ENCODE assay signal across 17 cellular contexts in genomic region chr11:118343248-118343647, GRCh38. TPM values are rescaled to one million over a fixed set of nuclear protein-coding genes. Genes with fewer than 3 reads are reported as not detected.
DNase-seq lines count a peak whose midpoint lies in the region; ATAC-seq lines count a peak whose summit lies in the region.
"Had no signal": no experiment of that assay in that cellular context is flagged by ENCODE, and none has a peak within 500 bp of the region (broad histone marks: within the 10 kb centered on the region; RNA-seq: fewer than 3 reads in every experiment).

No MANE protein-coding gene starts in this region.

- peak overlapping the region; percentile 87 for H3K4me3 Mint-ChIP-seq in activated CD8-positive, alpha-beta memory T cell treated with anti-CD3 and anti-CD28 coated beads, Interleukin-2, amount 10 ng/mL, durations not matched to agents 7 days and 5 days
- H3K4me3 Mint-ChIP-seq in T-helper 17 cell: peak overlapping the region; percentile 99
- H3K4me3 Mint-ChIP-seq in stimulated activated naive B cell treated with anti-CD40 and anti-IgM and Interleukin-4, amounts not matched to agents 10 μg/mL and 1 μg/mL and 100 μg/mL, for 72 hours: no peak overlapping the region
- no peak overlapping the region for H3K4me3 Mint-ChIP-seq in stimulated activated memory B cell treated with anti-CD40 and anti-IgM and Interleukin-4, amounts not matched to agents 10 μg/mL and 1 μg/mL and 100 μg/mL, for 72 hours

- peaks cover 66% of the 10 kb centered on the region for H3K4me1 Mint-ChIP-seq in activated CD8-positive, alpha-beta memory T cell treated with anti-CD3 and anti-CD28 coated beads, Interleukin-2, amount 10 ng/mL, durations not matched to agents 7 days and 5 days
- peaks cover 77% of the 10 kb centered on the region for H3K4me1 Mint-ChIP-seq in T-helper 17 cell
- peaks cover 8% of the 10 kb centered on the region in 2 donors for H3K4me1 Mint-ChIP-seq in stimulated activated naive B cell treated with anti-CD40 and anti-IgM and Interleukin-4, amounts not matched to agents 10 μg/mL and 1 μg/mL and 100 μg/mL, for 72 hours
- H3K4me1 Mint-ChIP-seq in stimulated activated memory B cell treated with anti-CD40 and anti-IgM and Interleukin-4, amounts not matched to agents 10 μg/mL and 1 μg/mL and 100 μg/mL, for 72 hours: peaks cover 21% of the 10 kb centered on the region

- no peaks in the 10 kb centered on the region for H3K9me3 ChIP-seq in T-helper 17 cell (ENCODE audit: control insufficient read depth, low read length, poor library complexity, severe bottlenecking)
- H3K9me3 ChIP-seq: A549, heart left ventricle, MG63 had no signal

- H3K9me3 Mint-ChIP-seq in activated CD8-positive, alpha-beta memory T cell treated with anti-CD3 and anti-CD28 coated beads, Interleukin-2, amount 10 ng/mL, durations not matched to agents 7 days and 5 days (ENCODE audit: low read depth): no peaks in the 10 kb centered on the region
- H3K9me3 Mint-ChIP-seq in activated naive CD4-positive, alpha-beta T cell treated with anti-CD3 and anti-CD28 coated beads, Interleukin-2, amount 50 U/mL, for 72 hours: no peaks in the 10 kb centered on the region
- H3K9me3 Mint-ChIP-seq in stimulated activated naive B cell treated with anti-CD40 and anti-IgM and Interleukin-4, amounts not matched to agents 10 μg/mL and 1 μg/mL and 100 μg/mL, for 72 hours: no peaks in the 10 kb centered on the region
- H3K9me3 Mint-ChIP-seq in stimulated activated memory B cell treated with anti-CD40 and anti-IgM and Interleukin-4, amounts not matched to agents 10 μg/mL and 1 μg/mL and 100 μg/mL, for 72 hours: no peaks in the 10 kb centered on the region

- CTCF ChIA-PET in activated CD8-positive, alpha-beta memory T cell treated with anti-CD3 and anti-CD28 coated beads, Interleukin-2, amount 10 ng/mL, durations not matched to agents 7 days and 5 days (lab: Charles Lee): interaction anchor here (1.0 to 2.7 kb wide), 3 partner anchors 119 to 583 kb away, joined by 3 to 11 read pairs (median 5); partner anchors contain the start of gene JAML

- H3K27me3 Mint-ChIP-seq in activated CD8-positive, alpha-beta memory T cell treated with anti-CD3 and anti-CD28 coated beads, Interleukin-2, amount 10 ng/mL, durations not matched to agents 7 days and 5 days: no peaks in the 10 kb centered on the region
- no peaks in the 10 kb centered on the region for H3K27me3 Mint-ChIP-seq in T-helper 17 cell
- H3K27me3 Mint-ChIP-seq in stimulated activated naive B cell treated with anti-CD40 and anti-IgM and Interleukin-4, amounts not matched to agents 10 μg/mL and 1 μg/mL and 100 μg/mL, for 72 hours: peaks cover 23 to 28% of the 10 kb centered on the region in 2 donors
- peaks cover 14% of the 10 kb centered on the region for H3K27me3 Mint-ChIP-seq in stimulated activated memory B cell treated with anti-CD40 and anti-IgM and Interleukin-4, amounts not matched to agents 10 μg/mL and 1 μg/mL and 100 μg/mL, for 72 hours

- ATAC-seq in activated CD8-positive, alpha-beta memory T cell treated with anti-CD3 and anti-CD28 coated beads, Interleukin-2, amount 10 ng/mL, durations not matched to agents 7 days and 5 days: no peak
- ATAC-seq in T-helper 17 cell (peak; percentile 15), GM21723 (IDR thresholded peaks at IDR 0.05; ENCODE audit: unreplicated experiment) (no peak), GM19324 (IDR thresholded peaks at IDR 0.05; ENCODE audit: low FRiP score, unreplicated experiment) (no peak)
- ATAC-seq in activated naive CD4-positive, alpha-beta T cell treated with anti-CD3 and anti-CD28 coated beads, Interleukin-2, amount 50 U/mL, for 72 hours: peak; percentile 44 to 48
- peak; percentile 55 to 57 for ATAC-seq in stimulated activated naive B cell treated with anti-CD40 and anti-IgM and Interleukin-4, amounts not matched to agents 10 μg/mL and 1 μg/mL and 100 μg/mL, for 72 hours (replicated peaks)
- ATAC-seq in stimulated activated memory B cell treated with anti-CD40 and anti-IgM and Interleukin-4, amounts not matched to agents 10 μg/mL and 1 μg/mL and 100 μg/mL, for 72 hours: no peak
- ATAC-seq: A549, esophagus mucosa, heart left ventricle had no signal

- peaks cover 60% of the 10 kb centered on the region for H3K36me3 Mint-ChIP-seq in activated CD8-positive, alpha-beta memory T cell treated with anti-CD3 and anti-CD28 coated beads, Interleukin-2, amount 10 ng/mL, durations not matched to agents 7 days and 5 days
- peaks cover 27% of the 10 kb centered on the region for H3K36me3 Mint-ChIP-seq in T-helper 17 cell (ENCODE audit: low read depth)
- H3K36me3 Mint-ChIP-seq in activated naive CD4-positive, alpha-beta T cell treated with anti-CD3 and anti-CD28 coated beads, Interleukin-2, amount 50 U/mL, for 72 hours: peaks cover 62 to 70% of the 10 kb centered on the region in 2 donors
- H3K36me3 Mint-ChIP-seq in stimulated activated naive B cell treated with anti-CD40 and anti-IgM and Interleukin-4, amounts not matched to agents 10 μg/mL and 1 μg/mL and 100 μg/mL, for 72 hours: no peaks in the 10 kb centered on the region
- H3K36me3 Mint-ChIP-seq in stimulated activated memory B cell treated with anti-CD40 and anti-IgM and Interleukin-4, amounts not matched to agents 10 μg/mL and 1 μg/mL and 100 μg/mL, for 72 hours: no peaks in the 10 kb centered on the region

- DNase-seq in activated CD8-positive, alpha-beta memory T cell treated with anti-CD3 and anti-CD28 coated beads, Interleukin-2, amount 10 ng/mL, durations not matched to agents 7 days and 5 days: peak; percentile 50
- DNase-seq in activated CD8-positive, alpha-beta memory T cell treated with anti-CD3 and anti-CD28 coated beads, Interleukin-2, amount 50 U/mL, for 4 hours: no peak
- DNase-seq in T-helper 17 cell: no peak
- DNase-seq in activated naive CD4-positive, alpha-beta T cell treated with anti-CD3 and anti-CD28 coated beads, Interleukin-2, amount 50 U/mL, for 72 hours (ENCODE audit: low spot score in 2 of 2): peak; percentile 43 to 61
- no peak for DNase-seq in stimulated activated naive B cell treated with anti-CD40 and anti-IgM and Interleukin-4, amounts not matched to agents 10 μg/mL and 1 μg/mL and 100 μg/mL, for 72 hours
- DNase-seq: dermis blood vessel endothelial cell, DMS79 treated with DMSO at 0.1 percent for 48 hours, HCEC 1CT, heart left ventricle, MG63, NCI-H187 treated with DMSO at 0.1 percent for 48 hours, NCI-H524 had no signal

- peak overlapping the region; percentile 97 for H3K27ac Mint-ChIP-seq in activated CD8-positive, alpha-beta memory T cell treated with anti-CD3 and anti-CD28 coated beads, Interleukin-2, amount 10 ng/mL, durations not matched to agents 7 days and 5 days
- H3K27ac Mint-ChIP-seq in T-helper 17 cell: peak overlapping the region; percentile 100
- peak overlapping the region; percentile 92 to 99 for H3K27ac Mint-ChIP-seq in activated naive CD4-positive, alpha-beta T cell treated with anti-CD3 and anti-CD28 coated beads, Interleukin-2, amount 50 U/mL, for 72 hours
- no peak overlapping the region for H3K27ac Mint-ChIP-seq in stimulated activated naive B cell treated with anti-CD40 and anti-IgM and Interleukin-4, amounts not matched to agents 10 μg/mL and 1 μg/mL and 100 μg/mL, for 72 hours
- H3K27ac Mint-ChIP-seq in stimulated activated memory B cell treated with anti-CD40 and anti-IgM and Interleukin-4, amounts not matched to agents 10 μg/mL and 1 μg/mL and 100 μg/mL, for 72 hours: no peak overlapping the region

RNA-seq across cellular contexts. Expression of gene CD3D, which starts 0.7 kb away (rescaled TPM):
- total RNA-seq in activated CD8-positive, alpha-beta memory T cell treated with anti-CD3 and anti-CD28 coated beads, Interleukin-2, amount 10 ng/mL, durations not matched to agents 7 days and 5 days: 100 to 1,000 TPM; 428 to 526 TPM
- total RNA-seq in T-helper 17 cell: 100 to 1,000 TPM; 313 to 354 TPM
- total RNA-seq in activated naive CD4-positive, alpha-beta T cell treated with anti-CD3 and anti-CD28 coated beads, Interleukin-2, amount 50 U/mL, for 72 hours: 100 to 1,000 TPM; 337 to 341 TPM
- total RNA-seq: dermis blood vessel endothelial cell had no signal

RNA-seq across cellular contexts. Expression of gene CD3G, which starts 0.9 kb away (rescaled TPM):
- total RNA-seq in activated CD8-positive, alpha-beta memory T cell treated with anti-CD3 and anti-CD28 coated beads, Interleukin-2, amount 10 ng/mL, durations not matched to agents 7 days and 5 days: 100 to 1,000 TPM; 192 to 218 TPM
- 100 to 1,000 TPM; 156 to 170 TPM for total RNA-seq in T-helper 17 cell
- total RNA-seq in activated naive CD4-positive, alpha-beta T cell treated with anti-CD3 and anti-CD28 coated beads, Interleukin-2, amount 50 U/mL, for 72 hours: 100 to 1,000 TPM in 1 of 2 donors, 10 to 100 TPM in 1; 82.9 to 123 TPM
- total RNA-seq: dermis blood vessel endothelial cell had no signal

RNA-seq across cellular contexts. Expression of gene UBE4A, which starts 16.2 kb away (rescaled TPM):
- 10 to 100 TPM; 43.4 to 47.8 TPM for total RNA-seq in activated CD8-positive, alpha-beta memory T cell treated with anti-CD3 and anti-CD28 coated beads, Interleukin-2, amount 10 ng/mL, durations not matched to agents 7 days and 5 days
- total RNA-seq in T-helper 17 cell: 10 to 100 TPM; 39.4 to 43.5 TPM
- 10 to 100 TPM; 40.6 to 47.8 TPM for total RNA-seq in activated naive CD4-positive, alpha-beta T cell treated with anti-CD3 and anti-CD28 coated beads, Interleukin-2, amount 50 U/mL, for 72 hours

RNA-seq across cellular contexts. Expression of gene CD3E, which starts 38.7 kb away (rescaled TPM):
- 100 to 1,000 TPM; 526 to 535 TPM for total RNA-seq in activated CD8-positive, alpha-beta memory T cell treated with anti-CD3 and anti-CD28 coated beads, Interleukin-2, amount 10 ng/mL, durations not matched to agents 7 days and 5 days
- 100 to 1,000 TPM; 511 to 544 TPM for total RNA-seq in T-helper 17 cell
- 100 to 1,000 TPM; 371 to 455 TPM for total RNA-seq in activated naive CD4-positive, alpha-beta T cell treated with anti-CD3 and anti-CD28 coated beads, Interleukin-2, amount 50 U/mL, for 72 hours
- total RNA-seq: dermis blood vessel endothelial cell had no signal

RNA-seq across cellular contexts. Expression of gene ATP5MG, which starts 58.2 kb away (rescaled TPM):
- total RNA-seq in activated CD8-positive, alpha-beta memory T cell treated with anti-CD3 and anti-CD28 coated beads, Interleukin-2, amount 10 ng/mL, durations not matched to agents 7 days and 5 days: 100 to 1,000 TPM; 278 to 295 TPM
- 100 to 1,000 TPM; 183 to 184 TPM for total RNA-seq in T-helper 17 cell
- total RNA-seq in activated naive CD4-positive, alpha-beta T cell treated with anti-CD3 and anti-CD28 coated beads, Interleukin-2, amount 50 U/mL, for 72 hours: 100 to 1,000 TPM; 231 to 249 TPM

Comparison
In these comparisons a context has a peak if more than half of its experiments do, and no peak if none do; other contexts are left out.
1. DNase-seq: peak in activated CD8-positive, alpha-beta memory T cell treated with anti-CD3 and anti-CD28 coated beads, Interleukin-2, amount 10 ng/mL, durations not matched to agents 7 days and 5 days (single experiment) and activated naive CD4-positive, alpha-beta T cell treated with anti-CD3 and anti-CD28 coated beads, Interleukin-2, amount 50 U/mL, for 72 hours (2 of 2); none in activated CD8-positive, alpha-beta memory T cell treated with anti-CD3 and anti-CD28 coated beads, Interleukin-2, amount 50 U/mL, for 4 hours (single experiment), T-helper 17 cell (0 of 3) and stimulated activated naive B cell treated with anti-CD40 and anti-IgM and Interleukin-4, amounts not matched to agents 10 μg/mL and 1 μg/mL and 100 μg/mL, for 72 hours (single experiment).
2. ATAC-seq: peak in T-helper 17 cell (single experiment), activated naive CD4-positive, alpha-beta T cell treated with anti-CD3 and anti-CD28 coated beads, Interleukin-2, amount 50 U/mL, for 72 hours (2 of 2) and stimulated activated naive B cell treated with anti-CD40 and anti-IgM and Interleukin-4, amounts not matched to agents 10 μg/mL and 1 μg/mL and 100 μg/mL, for 72 hours (2 of 2); none in activated CD8-positive, alpha-beta memory T cell treated with anti-CD3 and anti-CD28 coated beads, Interleukin-2, amount 10 ng/mL, durations not matched to agents 7 days and 5 days (single experiment), stimulated activated memory B cell treated with anti-CD40 and anti-IgM and Interleukin-4, amounts not matched to agents 10 μg/mL and 1 μg/mL and 100 μg/mL, for 72 hours (single experiment), GM21723 (single experiment) and GM19324 (single experiment).
3. H3K27ac Mint-ChIP-seq: peak in activated CD8-positive, alpha-beta memory T cell treated with anti-CD3 and anti-CD28 coated beads, Interleukin-2, amount 10 ng/mL, durations not matched to agents 7 days and 5 days (single experiment), T-helper 17 cell (single experiment) and activated naive CD4-positive, alpha-beta T cell treated with anti-CD3 and anti-CD28 coated beads, Interleukin-2, amount 50 U/mL, for 72 hours (2 of 2); none in stimulated activated naive B cell treated with anti-CD40 and anti-IgM and Interleukin-4, amounts not matched to agents 10 μg/mL and 1 μg/mL and 100 μg/mL, for 72 hours (single experiment) and stimulated activated memory B cell treated with anti-CD40 and anti-IgM and Interleukin-4, amounts not matched to agents 10 μg/mL and 1 μg/mL and 100 μg/mL, for 72 hours (single experiment).
4. H3K4me3 Mint-ChIP-seq: peak in activated CD8-positive, alpha-beta memory T cell treated with anti-CD3 and anti-CD28 coated beads, Interleukin-2, amount 10 ng/mL, durations not matched to agents 7 days and 5 days (single experiment) and T-helper 17 cell (single experiment); none in stimulated activated naive B cell treated with anti-CD40 and anti-IgM and Interleukin-4, amounts not matched to agents 10 μg/mL and 1 μg/mL and 100 μg/mL, for 72 hours (0 of 2) and stimulated activated memory B cell treated with anti-CD40 and anti-IgM and Interleukin-4, amounts not matched to agents 10 μg/mL and 1 μg/mL and 100 μg/mL, for 72 hours (single experiment).